In the genomic region with DNA sequence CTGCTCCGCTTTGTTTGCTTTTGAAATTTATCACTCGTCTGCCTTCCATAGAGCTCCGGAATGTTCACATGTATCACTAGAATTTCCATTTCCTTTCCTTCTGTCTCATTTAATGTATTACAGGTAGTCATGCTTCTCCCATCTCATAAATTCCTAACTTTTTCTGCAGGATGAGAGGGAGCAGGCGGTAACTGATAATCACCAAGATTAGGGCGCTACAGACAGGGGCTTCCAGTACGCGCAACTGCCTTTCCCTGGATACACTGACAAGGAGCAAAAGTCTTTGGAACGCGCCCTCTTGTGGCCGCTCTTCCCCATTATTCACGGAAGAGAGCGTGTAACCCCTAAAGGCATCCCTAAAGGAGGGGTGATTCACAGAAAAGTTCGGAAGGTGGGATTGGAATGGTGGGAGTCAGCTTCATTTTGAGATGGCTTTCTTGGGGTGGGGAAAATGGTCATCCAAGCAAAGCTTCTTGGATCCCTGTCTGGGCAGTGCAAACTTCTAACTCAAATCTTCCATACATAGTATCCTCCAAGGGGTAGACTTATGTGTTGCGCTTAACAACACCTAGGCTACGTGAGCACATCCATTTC, we compare ENCODE assay signal across 8 cellular contexts. TPM values are rescaled to one million over a fixed set of nuclear protein-coding genes. Genes with fewer than 3 reads are reported as not detected.
DNase-seq lines count a peak whose midpoint lies in the region; ATAC-seq, FAIRE-seq and TF ChIP-seq lines count a peak whose summit lies in the region.

No MANE protein-coding gene starts in this region.

- peak; percentile 62 to 71 for TF ChIP-seq RAD21 in A549 (conservative IDR thresholded peaks at IDR 0.05 in 1 of 2, IDR thresholded peaks at IDR 0.05 in 1 of 2)

- TF ChIP-seq EP300 in A549 (IDR thresholded peaks at IDR 0.05), result no peak

- no peaks in the 10 kb centered on the region for H3K36me3 Mint-ChIP-seq in activated B cell treated with CpG ODN at 0.5 μM for 24 hours (ENCODE audit: low read depth)

- POLR2A ChIA-PET in A549 (lab: Yijun Ruan, JAX), result no interaction called here
- POLR2A ChIA-PET in activated B cell treated with CpG ODN at 0.5 μM for 24 hours (lab: Charles Lee), result no interaction called here

- no peak for FAIRE-seq in A549 (lab: Jason Lieb, UNC)

- H3K27me3 Mint-ChIP-seq in activated B cell treated with CpG ODN at 0.5 μM for 24 hours, result peaks cover 35% of the 10 kb centered on the region

- TF ChIP-seq CTCF in A549 (IDR thresholded peaks at IDR 0.05), result peak; percentile 75
- peak; percentile 48 for TF ChIP-seq CTCF in GM12865 (IDR thresholded peaks at IDR 0.05; ENCODE audit: insufficient read depth, low read depth, low read length, missing control alignments)
- TF ChIP-seq CTCF in LNCaP clone FGC (IDR thresholded peaks at IDR 0.05; ENCODE audit: control insufficient read depth, extremely low read depth, insufficient read depth), result peak; percentile 78
- TF ChIP-seq CTCF in activated B cell treated with CpG ODN at 0.5 μM for 24 hours (IDR thresholded peaks at IDR 0.05), result peak; percentile 29

- peaks cover 15% of the 10 kb centered on the region for H3K4me1 Mint-ChIP-seq in activated B cell treated with CpG ODN at 0.5 μM for 24 hours

- no peak overlapping the region for H3K4me3 Mint-ChIP-seq in activated B cell treated with CpG ODN at 0.5 μM for 24 hours

- peak; percentile 58 to 61 for DNase-seq in A549 (ENCODE audit: low read depth in 1 of 2, low spot score in 1 of 2)
- peak; percentile 38 for DNase-seq in GM12865 (ENCODE audit: low read depth)
- DNase-seq in LNCaP clone FGC (ENCODE audit: low read depth), result no peak
- no peak for DNase-seq in activated B cell treated with CpG ODN at 0.5 μM for 24 hours
- DNase-seq in glomerular endothelial cell (ENCODE audit: extremely low read depth, low read depth, low spot score), result peak; percentile 90
- peak in 39 of 56 donors; percentile 10 to 85 (median 45) for DNase-seq in nucleus accumbens (lab: John Stamatoyannopoulos, UW)

- ATAC-seq in A549, result peak; percentile 92 to 98
- ATAC-seq in activated B cell treated with CpG ODN at 0.5 μM for 24 hours (ENCODE audit: low read depth), result no peak
- ATAC-seq in HG02973 (IDR thresholded peaks at IDR 0.05; ENCODE audit: unreplicated experiment), result no peak
- no peak for ATAC-seq in HG02870 (IDR thresholded peaks at IDR 0.05; ENCODE audit: unreplicated experiment)

- H3K4me2 ChIP-seq in A549, result peak overlapping the region; percentile 60

- CTCF ChIA-PET in A549 (lab: Yijun Ruan, JAX) (interaction anchor here (0.6 to 3.5 kb wide), 42 partner anchors 9 to 1822 kb away, joined by 3 to 32 read pairs (median 4); no protein-coding TSS in a partner anchor), activated B cell treated with CpG ODN at 0.5 μM for 24 hours (lab: Charles Lee) (interaction anchor here (0.8 to 1.7 kb wide), 4 partner anchors 9 to 244 kb away, joined by 3 to 9 read pairs (median 4); no protein-coding TSS in a partner anchor)

- no peak overlapping the region for H3K27ac Mint-ChIP-seq in activated B cell treated with CpG ODN at 0.5 μM for 24 hours

- intact Hi-C loops in activated B cell treated with CpG ODN at 0.5 μM for 24 hours (cut with micrococcal nuclease), result no loop called here

- H3K9me3 ChIP-seq in A549, result no peaks in the 10 kb centered on the region

- no peaks in the 10 kb centered on the region for H3K4me1 ChIP-seq in A549

- 20% methylated on average over 15 of the region's 15 CpGs for WGBS in A549 (ENCODE audit: missing lambda C conversion rate)

- H3K4me3 ChIP-seq in A549 (no peak overlapping the region), GM12865 (ENCODE audit: low read depth, low read length) (no peak overlapping the region), LNCaP clone FGC (ENCODE audit: low read depth, low read length) (no peak overlapping the region)

- H3K9me3 Mint-ChIP-seq in activated B cell treated with CpG ODN at 0.5 μM for 24 hours, result no peaks in the 10 kb centered on the region

- no peak for TF ChIP-seq POLR2A in A549 (IDR thresholded peaks at IDR 0.05; ENCODE audit: low read length)

- no peak overlapping the region for H3K27ac ChIP-seq in A549

TF ChIP-seq in A549, 52 proteins besides CTCF, POLR2A, EP300 and RAD21:
- no peak for TF ChIP-seq FOSL2 (IDR thresholded peaks at IDR 0.05)
- peak; percentile 22; the same call in 1 of the 2 replicates for TF ChIP-seq FOSL2 (CRISPR knock-in tag; IDR thresholded peaks at IDR 0.05)
- peak; percentile 81 for TF ChIP-seq SMC3 (IDR thresholded peaks at IDR 0.05)
- TF ChIP-seq, protein P1, sequence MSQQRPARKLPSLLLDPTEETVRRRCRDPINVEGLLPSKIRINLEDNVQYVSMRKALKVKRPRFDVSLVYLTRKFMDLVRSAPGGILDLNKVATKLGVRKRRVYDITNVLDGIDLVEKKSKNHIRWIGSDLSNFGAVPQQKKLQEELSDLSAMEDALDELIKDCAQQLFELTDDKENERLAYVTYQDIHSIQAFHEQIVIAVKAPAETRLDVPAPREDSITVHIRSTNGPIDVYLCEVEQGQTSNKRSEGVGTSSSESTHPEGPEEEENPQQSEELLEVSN (IDR thresholded peaks at IDR 0.05; ENCODE audit: borderline replicate concordance, low read depth), result no peak
- no peak for TF ChIP-seq BHLHE40 (IDR thresholded peaks at IDR 0.05; ENCODE audit: low read depth, low read length)

RNA-seq across cellular contexts. Expression of a gene that starts 6.5 kb away (rescaled TPM):
- polyA plus RNA-seq in A549 (2011; rRNA removed) (0.13 and 0.15 TPM in 2 replicates), A549 (2017; fragmentation: RNase III; extraction: RNeasy Plus Mini Kit Qiagen cat#74134 plus additional on column Dnase treatment) (0.09 to 0.23 TPM (median 0.20 TPM) in 3 replicates)
- 0.01 and 0.03 TPM in 2 replicates for polyA plus RNA-seq in A549 (2012; cell fraction: cytosol; rRNA removed)
- 0.08 and 0.29 TPM in 2 replicates for polyA plus RNA-seq in A549 (2012; cell fraction: nucleus; rRNA removed)
- 0.21 and 0.39 TPM in 2 replicates for polyA minus RNA-seq in A549 (2011; rRNA and poly(A)+ RNA removed)
- total RNA-seq in activated B cell treated with CpG ODN at 0.5 μM for 24 hours (0.16 TPM in 1 of 2 replicates, not detected in the other), glomerular endothelial cell (20.2 and 53.6 TPM in 2 replicates)

Comparison
In these comparisons a context has a peak if more than half of its experiments do, and no peak if none do; other contexts are left out.
1. ATAC-seq: peak in A549 (2 of 2); none in activated B cell treated with CpG ODN at 0.5 μM for 24 hours (single experiment), HG02973 (single experiment) and HG02870 (single experiment).
2. DNase-seq: peak in A549 (2 of 2), GM12865 (single experiment), glomerular endothelial cell (single experiment) and nucleus accumbens (39 of 56); none in LNCaP clone FGC (single experiment) and activated B cell treated with CpG ODN at 0.5 μM for 24 hours (single experiment).
3. RNA of a gene that starts 6.5 kb away (total RNA-seq): 20.2 to 53.6 TPM in glomerular endothelial cell; 0.16 TPM in activated B cell treated with CpG ODN at 0.5 μM for 24 hours; every median in the first group is over 10 times any median in the second.
4. Peak in every context shown above with its lines, with median percentiles within 50 percentile points of each other: CTCF ChIP-seq.